In genomic region chr6:129599467-129599866, GRCh38 we compare ENCODE assay signal across 20 cellular contexts.
A peak's percentile ranks its signal among the peaks of the same experiment; 100 is the strongest.
DNase-seq lines count a peak whose midpoint lies in the region; TF ChIP-seq lines count a peak whose summit lies in the region.
"Had no signal": no experiment of that assay in that cellular context is flagged by ENCODE, and none has a peak within 500 bp of the region (broad histone marks: within the 10 kb centered on the region; RNA-seq: fewer than 3 reads in every experiment).

No MANE protein-coding gene starts in this region.

- WGBS in spleen, 5 donors, result 87 to 94% (median 91%) methylated on average over 5 of the region's 5 CpGs

- DNase-seq in NCI-H2107 treated with DMSO at 0.1 percent for 48 hours (lab: John Stamatoyannopoulos, UW; ENCODE audit: unreplicated experiment), result peak; percentile 54
- DNase-seq in NCI-H2107 (lab: John Stamatoyannopoulos, UW), result no peak
- peak; percentile 45 for DNase-seq in COR-L47 (lab: John Stamatoyannopoulos, UW)
- peak; percentile 13 for DNase-seq in NCI-H2227 (lab: John Stamatoyannopoulos, UW; ENCODE audit: unreplicated experiment)
- DNase-seq in iPS-NIHi11 (ENCODE audit: low spot score), result peak; percentile 15
- no peak for DNase-seq in spleen
- DNase-seq in T-helper 2 cell treated with Interferon-gamma antibody and Interleukin-4, amounts not matched to agents 5 μg/mL and 100 μg/mL, for 36 hours (ENCODE audit: low spot score), result no peak
- DNase-seq in OCI-LY7 (ENCODE audit: low spot score), result no peak
- DNase-seq: 8988T, BE2C, GF-D8, NCI-H1092 treated with DMSO at 0.1 percent for 48 hours, NCI-H187 treated with DMSO at 0.1 percent for 48 hours, NCI-H524 treated with DMSO at 0.1 percent for 48 hours, PC-3, T-helper 1 cell had no signal

- H4K20me1 ChIP-seq in OCI-LY7 (ENCODE audit: insufficient read depth, low read length), result no peaks in the 10 kb centered on the region

- H2AFZ ChIP-seq in OCI-LY7 (ENCODE audit: low read length), result no peak overlapping the region

- H3K4me3 ChIP-seq in spleen (no peak overlapping the region), OCI-LY7 (ENCODE audit: low read depth, low read length, poor library complexity, severe bottlenecking) (no peak overlapping the region)
- H3K4me3 ChIP-seq: HAP-1, K562 had no signal

- H3K27ac ChIP-seq in spleen, result no peak overlapping the region
- no peak overlapping the region for H3K27ac ChIP-seq in OCI-LY7 (ENCODE audit: low read depth, low read length, poor library complexity, severe bottlenecking)
- H3K27ac ChIP-seq: RWPE1 had no signal

- no peak overlapping the region for H3K4me2 ChIP-seq in OCI-LY7 (ENCODE audit: low read length)

- H3K9me3 ChIP-seq in spleen, result no peaks in the 10 kb centered on the region
- H3K9me3 ChIP-seq in OCI-LY7 (ENCODE audit: low read length), result no peaks in the 10 kb centered on the region
- H3K9me3 ChIP-seq: BE2C, HAP-1 had no signal

- CTCF ChIA-PET in OCI-LY7 (lab: Charles Lee; ENCODE audit: unreplicated experiment), result interaction anchor here (0.6 to 3.2 kb wide), 2 partner anchors 129 to 143 kb away, joined by 3 to 16 read pairs; no protein-coding TSS in a partner anchor

- peaks cover 0 to 17% (median 7%) of the 10 kb centered on the region in 6 donors for H3K4me1 ChIP-seq in spleen
- H3K4me1 ChIP-seq in OCI-LY7 (ENCODE audit: insufficient read depth, low read length, poor library complexity, severe bottlenecking), result peaks cover 12% of the 10 kb centered on the region
- H3K4me1 ChIP-seq: BE2C had no signal

- POLR2A ChIA-PET in OCI-LY7 (lab: Charles Lee), result interaction anchor here (0.5 to 2.0 kb wide), 5 partner anchors 9 to 133 kb away, joined by 3 to 5 read pairs (median 5); no protein-coding TSS in a partner anchor

- no peaks in the 10 kb centered on the region for H3K27me3 Mint-ChIP-seq in T-helper 2 cell treated with Interferon-gamma antibody and Interleukin-4, amounts not matched to agents 5 μg/mL and 100 μg/mL, for 36 hours (ENCODE audit: low read depth)
- H3K27me3 Mint-ChIP-seq: CD4-positive, CD25-positive, alpha-beta regulatory T cell had no signal

- no peaks in the 10 kb centered on the region for H3K27me3 ChIP-seq in spleen (replicated peaks in 1 of 7)
- H3K27me3 ChIP-seq: BE2C had no signal

- H3K79me2 ChIP-seq in OCI-LY7 (ENCODE audit: insufficient read depth, low read depth, low read length), result no peaks in the 10 kb centered on the region

- H3K27ac Mint-ChIP-seq in T-helper 2 cell treated with Interferon-gamma antibody and Interleukin-4, amounts not matched to agents 5 μg/mL and 100 μg/mL, for 36 hours, result no peak overlapping the region
- H3K27ac Mint-ChIP-seq: CD4-positive, CD25-positive, alpha-beta regulatory T cell had no signal

- TF ChIP-seq CTCF in spleen (IDR thresholded peaks at IDR 0.05 in 8 of 11, conservative IDR thresholded peaks at IDR 0.05 in 3 of 11), result no peak
- no peak for TF ChIP-seq CTCF in OCI-LY7 (conservative IDR thresholded peaks at IDR 0.05; ENCODE audit: low read length)

- peaks cover 4% of the 10 kb centered on the region for H3K4me1 Mint-ChIP-seq in T-helper 2 cell treated with Interferon-gamma antibody and Interleukin-4, amounts not matched to agents 5 μg/mL and 100 μg/mL, for 36 hours (ENCODE audit: low read depth)

- H3K4me3 Mint-ChIP-seq in T-helper 2 cell treated with Interferon-gamma antibody and Interleukin-4, amounts not matched to agents 5 μg/mL and 100 μg/mL, for 36 hours, result no peak overlapping the region
- H3K4me3 Mint-ChIP-seq: CD4-positive, CD25-positive, alpha-beta regulatory T cell had no signal

- H3K36me3 ChIP-seq in spleen, result peaks cover 0 to 9% (median under 1%) of the 10 kb centered on the region in 6 donors
- no peaks in the 10 kb centered on the region for H3K36me3 ChIP-seq in OCI-LY7 (ENCODE audit: insufficient read depth, low read length)
- H3K36me3 ChIP-seq: BE2C, HAP-1 had no signal

- H3K36me3 Mint-ChIP-seq in T-helper 2 cell treated with Interferon-gamma antibody and Interleukin-4, amounts not matched to agents 5 μg/mL and 100 μg/mL, for 36 hours (ENCODE audit: low read depth), result peaks cover 6% of the 10 kb centered on the region
- H3K36me3 Mint-ChIP-seq: CD4-positive, CD25-positive, alpha-beta regulatory T cell had no signal

- no TSS peak for BruUV-seq in OCI-LY7 (replicated peaks; lab: Mats Ljungman, UMichigan)

- intact Hi-C loops in spleen (cut with DNase I; ENCODE audit: low total_unique reads) (loop anchor here (10.0 kb wide), 2 partner anchors 125 to 425 kb away; no protein-coding TSS in a partner anchor), OCI-LY7 (cut with micrococcal nuclease; ENCODE audit: unreplicated experiment) (loop anchor here (2.0 to 5.0 kb wide), 3 partner anchors 102 to 421 kb away; no protein-coding TSS in a partner anchor)

- no peaks in the 10 kb centered on the region for H3K9me3 Mint-ChIP-seq in T-helper 2 cell treated with Interferon-gamma antibody and Interleukin-4, amounts not matched to agents 5 μg/mL and 100 μg/mL, for 36 hours
- H3K9me3 Mint-ChIP-seq: CD4-positive, CD25-positive, alpha-beta regulatory T cell had no signal

- H3K9me2 ChIP-seq in OCI-LY7 (ENCODE audit: insufficient read depth, low read length), result no peaks in the 10 kb centered on the region

- TF ChIP-seq POLR2A in spleen (IDR thresholded peaks at IDR 0.05), result no peak

Comparison
In these comparisons a context has a peak if more than half of its experiments do, and no peak if none do; other contexts are left out.
1. DNase-seq: peak in NCI-H2107 treated with DMSO at 0.1 percent for 48 hours (single experiment), COR-L47 (single experiment), NCI-H2227 (single experiment) and iPS-NIHi11 (single experiment); none in NCI-H2107 (single experiment), spleen (single experiment), T-helper 2 cell treated with Interferon-gamma antibody and Interleukin-4, amounts not matched to agents 5 μg/mL and 100 μg/mL, for 36 hours (single experiment) and OCI-LY7 (single experiment).